Comparison of ENCODE assay signal across 8 cellular contexts in the genomic region with DNA sequence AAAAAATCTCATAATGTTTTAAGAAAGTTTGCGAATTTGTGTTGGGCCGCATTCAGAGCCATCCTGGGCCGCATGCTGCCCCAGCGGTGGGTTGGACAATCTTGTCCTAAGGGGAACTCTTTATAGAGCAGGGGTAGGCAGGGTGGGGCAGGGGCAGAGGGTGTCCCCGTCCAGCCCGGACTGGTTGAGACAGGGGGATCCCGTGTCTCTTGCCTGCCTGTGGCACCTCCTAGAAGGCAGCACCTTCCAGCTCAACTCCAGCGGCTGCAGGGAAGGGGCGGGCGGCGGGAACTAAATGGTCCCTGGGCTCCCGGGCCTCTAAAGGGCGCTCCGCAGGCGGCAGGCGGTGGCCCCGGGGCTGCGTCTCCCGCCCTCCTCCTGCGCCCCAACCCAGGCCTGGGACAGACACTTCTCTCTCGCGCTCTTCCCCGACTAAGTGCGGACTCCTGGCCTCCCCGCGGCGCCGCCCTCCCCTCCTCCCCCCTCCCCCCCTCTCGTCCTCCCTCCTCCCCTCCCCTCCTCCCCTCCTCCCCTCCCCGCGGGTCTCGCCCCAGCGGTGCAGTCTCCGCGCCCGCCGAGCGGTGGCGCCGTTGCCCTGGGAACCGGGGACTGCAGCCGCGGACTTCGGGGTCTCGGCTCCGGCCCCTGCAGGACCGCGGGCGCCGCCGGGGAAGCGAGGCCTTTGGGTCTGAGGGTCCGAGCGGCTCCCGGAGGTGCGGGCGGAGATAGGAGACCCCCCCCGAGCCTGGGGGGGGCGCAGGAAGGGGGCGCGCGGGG.
DNase-seq lines count a peak whose midpoint lies in the region; ATAC-seq, FAIRE-seq and TF ChIP-seq lines count a peak whose summit lies in the region.

No MANE protein-coding gene starts in this region.

- in situ Hi-C loops in KBM-7 (cut with MboI; ENCODE audit: low pct_unique_long_range_greater_than_20kb, low sequenced_read_pairs), result no loop called here

- no peak for FAIRE-seq in pancreas (lab: Jason Lieb, UNC)

- no peaks in the 10 kb centered on the region for H3K36me3 Mint-ChIP-seq in activated CD8-positive, alpha-beta T cell treated with anti-CD3 and anti-CD28 coated beads, Interleukin-2, amount 10 ng/mL, durations not matched to agents 7 days and 5 days (ENCODE audit: low read depth)

- intact Hi-C loops in pancreas (cut with DNase I), result loop anchor here in 1 of 3 donors (10.0 kb wide), 1 partner anchor 378 kb away; no protein-coding TSS in a partner anchor

- H3K27me3 Mint-ChIP-seq in activated CD8-positive, alpha-beta T cell treated with anti-CD3 and anti-CD28 coated beads, Interleukin-2, amount 10 ng/mL, durations not matched to agents 7 days and 5 days (ENCODE audit: low read depth), result peaks cover 52% of the 10 kb centered on the region

- CTCF ChIA-PET in activated CD8-positive, alpha-beta T cell treated with anti-CD3 and anti-CD28 coated beads, Interleukin-2, amount 10 ng/mL, durations not matched to agents 7 days and 5 days (lab: Charles Lee), result no interaction called here

- no peaks in the 10 kb centered on the region for H3K4me1 Mint-ChIP-seq in activated CD8-positive, alpha-beta T cell treated with anti-CD3 and anti-CD28 coated beads, Interleukin-2, amount 10 ng/mL, durations not matched to agents 7 days and 5 days (ENCODE audit: low read depth)

- POLR2A ChIA-PET in activated CD8-positive, alpha-beta T cell treated with anti-CD3 and anti-CD28 coated beads, Interleukin-2, amount 10 ng/mL, durations not matched to agents 7 days and 5 days (lab: Charles Lee), result no interaction called here

- no peaks in the 10 kb centered on the region for H3K9me3 ChIP-seq in pancreas

- no peaks in the 10 kb centered on the region for H3K9me3 Mint-ChIP-seq in activated CD8-positive, alpha-beta T cell treated with anti-CD3 and anti-CD28 coated beads, Interleukin-2, amount 10 ng/mL, durations not matched to agents 7 days and 5 days (ENCODE audit: insufficient read depth)

- WGBS in pancreas, 2 donors, result 5 to 12% methylated on average over 26 to 54 of the region's 62 CpGs

- DNase-seq in DMS53 (lab: John Stamatoyannopoulos, UW), result peak; percentile 76
- peak; percentile 14 for DNase-seq in KBM-7
- DNase-seq in activated CD8-positive, alpha-beta T cell treated with anti-CD3 and anti-CD28 coated beads, Interleukin-2, amount 10 ng/mL, durations not matched to agents 7 days and 5 days, result peak; percentile 37
- DNase-seq in fibroblast of villous mesenchyme (ENCODE audit: low read depth), result peak; percentile 5
- DNase-seq in pancreas, result peak in 5 of 6 donors; percentile 25 to 93 (median 77)
- no peak for DNase-seq in SKM-1 treated with dmso at 0.1 percent for 144 hours (lab: John Stamatoyannopoulos, UW; ENCODE audit: unreplicated experiment)
- no peak for DNase-seq in mesenteric fat pad (ENCODE audit: low spot score)
- DNase-seq in NCI-H446 treated with DMSO at 0.1 percent for 48 hours (lab: John Stamatoyannopoulos, UW), result no peak

- H3K27ac Mint-ChIP-seq in activated CD8-positive, alpha-beta T cell treated with anti-CD3 and anti-CD28 coated beads, Interleukin-2, amount 10 ng/mL, durations not matched to agents 7 days and 5 days, result no peak overlapping the region

- H3K4me3 ChIP-seq in fibroblast of villous mesenchyme (ENCODE audit: low read depth, low read length) (no peak overlapping the region), pancreas (peak overlapping the region; percentile 14 to 44 (median 29))

- H3K36me3 ChIP-seq in pancreas, result no peaks in the 10 kb centered on the region

- H3K27me3 ChIP-seq in pancreas, result peaks cover 0 to 3% (median 0%) of the 10 kb centered on the region in 4 donors

- no peak overlapping the region for H3K27ac ChIP-seq in pancreas

- H3K4me1 ChIP-seq in pancreas, result peaks cover 0 to 6% (median 3%) of the 10 kb centered on the region in 3 donors

- TF ChIP-seq CTCF in fibroblast of villous mesenchyme (IDR thresholded peaks at IDR 0.05; ENCODE audit: insufficient read depth, low read depth, low read length), result peak; percentile 38
- TF ChIP-seq CTCF in pancreas (IDR thresholded peaks at IDR 0.05), result peak in 1 of 4 donors; percentile 7

- H3K4me3 Mint-ChIP-seq in activated CD8-positive, alpha-beta T cell treated with anti-CD3 and anti-CD28 coated beads, Interleukin-2, amount 10 ng/mL, durations not matched to agents 7 days and 5 days, result no peak overlapping the region

- no peak for ATAC-seq in activated CD8-positive, alpha-beta T cell treated with anti-CD3 and anti-CD28 coated beads, Interleukin-2, amount 10 ng/mL, durations not matched to agents 7 days and 5 days
- ATAC-seq in pancreas, result peak; percentile 74 to 86 (median 85)

Comparison
In these comparisons a context has a peak if more than half of its experiments do, and no peak if none do; other contexts are left out.
1. DNase-seq: peak in DMS53 (single experiment), KBM-7 (single experiment), activated CD8-positive, alpha-beta T cell treated with anti-CD3 and anti-CD28 coated beads, Interleukin-2, amount 10 ng/mL, durations not matched to agents 7 days and 5 days (single experiment), fibroblast of villous mesenchyme (single experiment) and pancreas (5 of 6); none in SKM-1 treated with dmso at 0.1 percent for 144 hours (single experiment), mesenteric fat pad (single experiment) and NCI-H446 treated with DMSO at 0.1 percent for 48 hours (single experiment).